Comparison of ENCODE assay signal across 9 cellular contexts in genomic region chr13:110683203-110683883, GRCh38. TPM values are rescaled to one million over a fixed set of nuclear protein-coding genes. Genes with fewer than 3 reads are reported as not detected.
DNase-seq lines count a peak whose midpoint lies in the region; ATAC-seq and TF ChIP-seq lines count a peak whose summit lies in the region.
"Had no signal": no experiment of that assay in that cellular context is flagged by ENCODE, and none has a peak within 500 bp of the region (broad histone marks: within the 10 kb centered on the region; RNA-seq: fewer than 3 reads in every experiment).

No MANE protein-coding gene starts in this region.

- BruUV-seq in mammary epithelial cell (replicated peaks; lab: Mats Ljungman, UMichigan), result no TSS peak
- BruUV-seq in Calu3 (replicated peaks; lab: Mats Ljungman, UMichigan), result no TSS peak

- H3K4me3 ChIP-seq in DND-41 (ENCODE audit: low read depth in 1 of 2, low read length in 2 of 2) (no peak overlapping the region), Karpas-422 (ENCODE audit: low read length) (no peak overlapping the region), mammary epithelial cell (replicated peaks in 1 of 3; ENCODE audit: insufficient read depth in 1 of 3, low read depth in 2 of 3, low read length in 3 of 3) (no peak overlapping the region)

- no peaks in the 10 kb centered on the region for H3K9me2 ChIP-seq in Karpas-422 (replicated peaks; ENCODE audit: insufficient read depth, low read length)

- H3K4me2 ChIP-seq in DND-41 (ENCODE audit: insufficient read depth, low read length), result no peak overlapping the region
- H3K4me2 ChIP-seq in Karpas-422 (ENCODE audit: low read depth, low read length, poor library complexity, severe bottlenecking), result no peak overlapping the region
- H3K4me2 ChIP-seq in mammary epithelial cell (ENCODE audit: insufficient read depth, low read depth, low read length), result no peak overlapping the region
- H3K4me2 ChIP-seq: KMS-11 had no signal

- H3K9me3 Mint-ChIP-seq in nephron (no peaks in the 10 kb centered on the region), Calu3 (ENCODE audit: low read depth, unreplicated experiment) (no peaks in the 10 kb centered on the region)
- H3K9me3 Mint-ChIP-seq in activated T-helper 2 cell treated with anti-CD3 and anti-CD28 coated beads, Interferon-gamma antibody, Interleukin-2, Interleukin-4, amounts not matched to agents 10 μg/mL and 5 μg/mL and 100 μg/mL, durations not matched to agents 14 hours and 24 hours and 36 hours, result no peaks in the 10 kb centered on the region

- CTCF ChIA-PET in mammary epithelial cell (lab: Charles Lee; ENCODE audit: low non-redundant PET), result interaction anchor here (0.6 to 0.7 kb wide), 3 partner anchors 29 to 93 kb away, joined by 3 to 4 read pairs (median 3); no protein-coding TSS in a partner anchor
- CTCF ChIA-PET in RWPE1 (lab: Yijun Ruan, JAX), result interaction anchor here (0.6 kb wide), 1 partner anchor 87 kb away, joined by 5 read pairs; no protein-coding TSS in a partner anchor
- CTCF ChIA-PET in Calu3 (lab: Charles Lee), result interaction anchor here (0.7 to 1.0 kb wide), 2 partner anchors 90 to 227 kb away, joined by 3 read pairs; no protein-coding TSS in a partner anchor

- H3K9me3 ChIP-seq in DND-41 (ENCODE audit: insufficient read depth, low read length, severe bottlenecking) (no peaks in the 10 kb centered on the region), Karpas-422 (ENCODE audit: low read length) (no peaks in the 10 kb centered on the region), mammary epithelial cell (replicated peaks; ENCODE audit: insufficient read depth, low read length) (no peaks in the 10 kb centered on the region)

- TF ChIP-seq CTCF in DND-41 (IDR thresholded peaks at IDR 0.05; ENCODE audit: borderline replicate concordance, extremely low read depth, low read length, poor library complexity, severe bottlenecking) (peak; percentile 38), mammary epithelial cell (conservative IDR thresholded peaks at IDR 0.05 in 1 of 2, IDR thresholded peaks at IDR 0.05 in 1 of 2; ENCODE audit: extremely low read depth in 1 of 2, insufficient read depth in 1 of 2, low read depth in 1 of 2, low read length in 2 of 2) (peak in 1 of 2 donors; percentile 37), nephron (IDR thresholded peaks at IDR 0.05; ENCODE audit: unreplicated experiment in 3 of 3) (peak; percentile 14 to 27 (median 22)), RWPE1 (conservative IDR thresholded peaks at IDR 0.05; ENCODE audit: low read depth) (no peak), Calu3 (IDR thresholded peaks at IDR 0.05; ENCODE audit: unreplicated experiment) (no peak)

- ATAC-seq in DND-41 (ENCODE audit: insufficient read depth, low read depth), result peak; percentile 47; the same call in 1 of the 3 replicates

- WGBS in mammary epithelial cell (ENCODE audit: low coverage, missing lambda C conversion rate), result 84% methylated on average over 5 of the region's 5 CpGs

- H3K27ac ChIP-seq in DND-41 (ENCODE audit: low read length) (no peak overlapping the region), Karpas-422 (ENCODE audit: low read length) (no peak overlapping the region), mammary epithelial cell (ENCODE audit: insufficient read depth, low read depth, low read length) (no peak overlapping the region), RWPE1 (no peak overlapping the region)
- H3K27ac ChIP-seq: KMS-11 had no signal

- H4K20me1 ChIP-seq in DND-41 (ENCODE audit: insufficient read depth, low read length) (peaks cover 4% of the 10 kb centered on the region; the same call in 1 of the 2 replicates), Karpas-422 (ENCODE audit: insufficient read depth, low read depth, low read length) (no peaks in the 10 kb centered on the region), mammary epithelial cell (ENCODE audit: insufficient read depth, low read length) (peaks cover 2% of the 10 kb centered on the region)

- H3K36me3 Mint-ChIP-seq in nephron (ENCODE audit: low read depth) (peaks cover 49% of the 10 kb centered on the region), Calu3 (ENCODE audit: insufficient read depth, unreplicated experiment) (peaks cover 9% of the 10 kb centered on the region)
- H3K36me3 Mint-ChIP-seq in activated T-helper 2 cell treated with anti-CD3 and anti-CD28 coated beads, Interferon-gamma antibody, Interleukin-2, Interleukin-4, amounts not matched to agents 10 μg/mL and 5 μg/mL and 100 μg/mL, durations not matched to agents 14 hours and 24 hours and 36 hours (ENCODE audit: low read depth), result peaks cover 58% of the 10 kb centered on the region

- H3K4me1 ChIP-seq in DND-41 (ENCODE audit: insufficient read depth, low read length) (no peaks in the 10 kb centered on the region), Karpas-422 (ENCODE audit: low read length) (no peaks in the 10 kb centered on the region), mammary epithelial cell (ENCODE audit: insufficient read depth, low read length) (no peaks in the 10 kb centered on the region)

- intact Hi-C loops in mammary epithelial cell (cut with micrococcal nuclease) (loop anchor here (1.0 to 2.0 kb wide), 2 partner anchors 31 to 135 kb away; no protein-coding TSS in a partner anchor), Calu3 (cut with micrococcal nuclease; ENCODE audit: unreplicated experiment) (no loop called here)
- intact Hi-C loops in activated T-helper 2 cell treated with anti-CD3 and anti-CD28 coated beads, Interferon-gamma antibody, Interleukin-2, Interleukin-4, amounts not matched to agents 10 μg/mL and 5 μg/mL and 100 μg/mL, durations not matched to agents 14 hours and 24 hours and 36 hours (cut with micrococcal nuclease), result loop anchor here (1.0 kb wide), 1 partner anchor 136 kb away; no protein-coding TSS in a partner anchor

- POLR2A ChIA-PET in RWPE1 (lab: Yijun Ruan, JAX; ENCODE audit: low non-redundant PET), result no interaction called here

- in situ Hi-C loops in mammary epithelial cell (cut with MboI; ENCODE audit: low sequenced_read_pairs in 2 of 2), result no loop called here

- H3K9ac ChIP-seq in DND-41 (ENCODE audit: low read depth, low read length) (no peak overlapping the region), Karpas-422 (ENCODE audit: low read length) (no peak overlapping the region), mammary epithelial cell (ENCODE audit: insufficient read depth, low read length) (no peak overlapping the region)
- H3K9ac ChIP-seq: KMS-11 had no signal

- no peaks in the 10 kb centered on the region for H3K79me2 ChIP-seq in DND-41 (ENCODE audit: insufficient read depth, low read length)
- no peaks in the 10 kb centered on the region for H3K79me2 ChIP-seq in Karpas-422 (ENCODE audit: low read length)
- peaks cover 21% of the 10 kb centered on the region for H3K79me2 ChIP-seq in mammary epithelial cell (ENCODE audit: insufficient read depth, low read length)

- peaks cover 6% of the 10 kb centered on the region for H3K4me1 Mint-ChIP-seq in nephron
- H3K4me1 Mint-ChIP-seq in Calu3 (ENCODE audit: low read depth, unreplicated experiment), result no peaks in the 10 kb centered on the region
- no peaks in the 10 kb centered on the region for H3K4me1 Mint-ChIP-seq in activated T-helper 2 cell treated with anti-CD3 and anti-CD28 coated beads, Interferon-gamma antibody, Interleukin-2, Interleukin-4, amounts not matched to agents 10 μg/mL and 5 μg/mL and 100 μg/mL, durations not matched to agents 14 hours and 24 hours and 36 hours (ENCODE audit: low read depth)

- dilution Hi-C loops in mammary epithelial cell (cut with HindIII; ENCODE audit: low sequenced_read_pairs), result no loop called here

- H3K36me3 ChIP-seq in DND-41 (ENCODE audit: insufficient read depth, low read length) (peaks cover 88% of the 10 kb centered on the region), Karpas-422 (ENCODE audit: insufficient read depth, low read length) (peaks cover 10% of the 10 kb centered on the region; the same call in 1 of the 2 replicates), mammary epithelial cell (ENCODE audit: insufficient read depth, low read length) (peaks cover 32% of the 10 kb centered on the region)

- no peak for DNase-seq in DND-41
- DNase-seq in Karpas-422, result peak; percentile 72
- peak; percentile 20 for DNase-seq in mammary epithelial cell
- no peak for DNase-seq in RWPE1 (ENCODE audit: low spot score)
- no peak for DNase-seq in Calu3
- no peak for DNase-seq in cortex of kidney (lab: John Stamatoyannopoulos, UW)
- no peak for DNase-seq in activated T-helper 2 cell treated with anti-CD3 and anti-CD28 coated beads, Interferon-gamma antibody, Interleukin-2, Interleukin-4, amounts not matched to agents 10 μg/mL and 5 μg/mL and 100 μg/mL, durations not matched to agents 14 hours and 24 hours and 36 hours (ENCODE audit: low spot score)

- H3K27ac Mint-ChIP-seq in nephron (no peak overlapping the region), Calu3 (ENCODE audit: unreplicated experiment) (no peak overlapping the region)
- H3K27ac Mint-ChIP-seq in activated T-helper 2 cell treated with anti-CD3 and anti-CD28 coated beads, Interferon-gamma antibody, Interleukin-2, Interleukin-4, amounts not matched to agents 10 μg/mL and 5 μg/mL and 100 μg/mL, durations not matched to agents 14 hours and 24 hours and 36 hours, result no peak overlapping the region

- no peak overlapping the region for H3K4me3 Mint-ChIP-seq in nephron
- no peak overlapping the region for H3K4me3 Mint-ChIP-seq in Calu3 (ENCODE audit: low read depth, unreplicated experiment)
- H3K4me3 Mint-ChIP-seq in activated T-helper 2 cell treated with anti-CD3 and anti-CD28 coated beads, Interferon-gamma antibody, Interleukin-2, Interleukin-4, amounts not matched to agents 10 μg/mL and 5 μg/mL and 100 μg/mL, durations not matched to agents 14 hours and 24 hours and 36 hours (ENCODE audit: low read depth), result no peak overlapping the region

- no peak overlapping the region for H2AFZ ChIP-seq in DND-41 (ENCODE audit: low read depth, low read length)
- H2AFZ ChIP-seq in Karpas-422 (ENCODE audit: low read length), result no peak overlapping the region
- H2AFZ ChIP-seq in mammary epithelial cell (ENCODE audit: low read depth, low read length), result no peak overlapping the region

- H3K27me3 Mint-ChIP-seq in nephron (ENCODE audit: low read depth) (no peaks in the 10 kb centered on the region), Calu3 (ENCODE audit: unreplicated experiment) (no peaks in the 10 kb centered on the region)
- no peaks in the 10 kb centered on the region for H3K27me3 Mint-ChIP-seq in activated T-helper 2 cell treated with anti-CD3 and anti-CD28 coated beads, Interferon-gamma antibody, Interleukin-2, Interleukin-4, amounts not matched to agents 10 μg/mL and 5 μg/mL and 100 μg/mL, durations not matched to agents 14 hours and 24 hours and 36 hours (ENCODE audit: low read depth)

- no peaks in the 10 kb centered on the region for H3K27me3 ChIP-seq in DND-41 (ENCODE audit: insufficient read depth, low read length, poor library complexity)
- no peaks in the 10 kb centered on the region for H3K27me3 ChIP-seq in Karpas-422 (ENCODE audit: low read length)
- H3K27me3 ChIP-seq in mammary epithelial cell (ENCODE audit: insufficient read depth, low read length), result no peaks in the 10 kb centered on the region

RNA-seq across cellular contexts. Expression of gene CARS2, which starts 22.6 kb away (rescaled TPM):
- total RNA-seq in Karpas-422 (2014; rRNA removed; shearing (Covaris generic); ENCODE audit: low replicate concordance), result 48.2 and 102 TPM in 2 replicates
- total RNA-seq in mammary epithelial cell, result 100 to 1,000 TPM in 1 of 2 donors, 10 to 100 TPM in 1; 68.1 to 138 TPM
- 124 TPM for polyA plus RNA-seq in mammary epithelial cell
- polyA minus RNA-seq in mammary epithelial cell, result 84.8 TPM
- 19.4 and 24.8 TPM in 2 replicates for total RNA-seq in Calu3 (2022)
- 89.6 and 89.9 TPM in 2 replicates for total RNA-seq in activated T-helper 2 cell treated with anti-CD3 and anti-CD28 coated beads, Interferon-gamma antibody, Interleukin-2, Interleukin-4, amounts not matched to agents 10 μg/mL and 5 μg/mL and 100 μg/mL, durations not matched to agents 14 hours and 24 hours and 36 hours

RNA-seq across cellular contexts. Expression of gene ING1, which starts 30.2 kb away (rescaled TPM):
- 6.3 and 19.9 TPM in 2 replicates for total RNA-seq in Karpas-422 (2014; rRNA removed; shearing (Covaris generic); ENCODE audit: low replicate concordance)
- 1 to 10 TPM; 5.3 to 8.6 TPM for total RNA-seq in mammary epithelial cell
- polyA plus RNA-seq in mammary epithelial cell, result 13.8 TPM
- polyA minus RNA-seq in mammary epithelial cell, result 7.2 TPM
- total RNA-seq in Calu3 (2022), result 8.4 and 8.9 TPM in 2 replicates
- 16.3 and 17.9 TPM in 2 replicates for total RNA-seq in activated T-helper 2 cell treated with anti-CD3 and anti-CD28 coated beads, Interferon-gamma antibody, Interleukin-2, Interleukin-4, amounts not matched to agents 10 μg/mL and 5 μg/mL and 100 μg/mL, durations not matched to agents 14 hours and 24 hours and 36 hours

Comparison
In these comparisons a context has a peak if more than half of its experiments do, and no peak if none do; other contexts are left out.
1. DNase-seq: peak in Karpas-422 (single experiment) and mammary epithelial cell (single experiment); none in DND-41 (single experiment), RWPE1 (single experiment), Calu3 (single experiment), cortex of kidney (single experiment) and activated T-helper 2 cell treated with anti-CD3 and anti-CD28 coated beads, Interferon-gamma antibody, Interleukin-2, Interleukin-4, amounts not matched to agents 10 μg/mL and 5 μg/mL and 100 μg/mL, durations not matched to agents 14 hours and 24 hours and 36 hours (single experiment).
2. CTCF ChIP-seq: peak in DND-41 (single experiment) and nephron (3 of 3); none in RWPE1 (single experiment) and Calu3 (single experiment).